ENCODE assay signal across 11 cellular contexts in the genomic region with DNA sequence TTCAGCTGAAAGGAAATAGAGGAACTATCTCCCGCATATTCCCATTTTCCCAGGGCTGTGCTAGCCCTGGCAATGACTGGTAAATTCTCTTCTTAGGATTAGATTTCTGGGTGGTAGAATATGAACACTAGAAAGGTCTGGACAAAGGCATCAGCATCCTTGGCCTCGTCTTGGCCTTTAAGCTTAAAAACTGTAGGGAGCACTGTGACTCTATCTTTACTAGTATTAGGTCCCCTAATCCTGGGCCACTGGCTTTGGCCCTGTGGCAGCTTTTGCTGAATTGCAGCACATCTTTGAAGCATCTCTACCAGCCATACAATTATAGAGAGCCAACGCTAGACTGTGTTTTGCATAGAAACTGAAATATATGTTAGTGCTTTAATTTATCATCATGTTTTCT. TPM values are rescaled to one million over a fixed set of nuclear protein-coding genes. Genes with fewer than 3 reads are reported as not detected.
DNase-seq lines count a peak whose midpoint lies in the region; ATAC-seq lines count a peak whose summit lies in the region.
"Had no signal": no experiment of that assay in that cellular context is flagged by ENCODE, and none has a peak within 500 bp of the region (broad histone marks: within the 10 kb centered on the region; RNA-seq: fewer than 3 reads in every experiment).

No MANE protein-coding gene starts in this region.

- H3K4me3 ChIP-seq in naive thymus-derived CD4-positive, alpha-beta T cell (ENCODE audit: low read length): no peak overlapping the region

- intact Hi-C loops in activated CD4-positive, alpha-beta T cell treated with anti-CD3 and anti-CD28 coated beads for 36 hours (cut with DNase I, micrococcal nuclease): loop anchor here in 1 of 2 experiments (2.0 kb wide), 1 partner anchor 730 kb away; no protein-coding TSS in a partner anchor
- intact Hi-C loops in activated CD4-positive, alpha-beta memory T cell treated with anti-CD3 and anti-CD28 coated beads for 36 hours (cut with micrococcal nuclease): loop anchor here (1.0 to 10.0 kb wide), 2 partner anchors 396 to 729 kb away; no protein-coding TSS in a partner anchor
- intact Hi-C loops in naive thymus-derived CD4-positive, alpha-beta T cell (cut with micrococcal nuclease): loop anchor here (1.0 to 10.0 kb wide), 8 partner anchors 162 to 836 kb away; a partner anchor contains a TSS

- peak; percentile 33 for DNase-seq in activated CD4-positive, alpha-beta T cell treated with anti-CD3 and anti-CD28 coated beads for 36 hours
- DNase-seq in activated CD4-positive, alpha-beta T cell treated with anti-CD3 and anti-CD28 coated beads for 1 hour: no peak
- peak; percentile 39 for DNase-seq in activated CD4-positive, alpha-beta memory T cell treated with anti-CD3 and anti-CD28 coated beads for 36 hours
- DNase-seq in naive thymus-derived CD4-positive, alpha-beta T cell: peak in 2 of 9 donors; percentile 23 to 25
- DNase-seq in stimulated activated CD8-positive, alpha-beta memory T cell treated with anti-CD3 and anti-CD28 coated beads, Interleukin-4, amount 100 ng/mL, for 48 hours: no peak
- DNase-seq in AG08395 (ENCODE audit: low spot score): no peak
- DNase-seq: NCI-H510A had no signal

- no peaks in the 10 kb centered on the region for H3K27me3 ChIP-seq in naive thymus-derived CD4-positive, alpha-beta T cell (ENCODE audit: control insufficient read depth in 2 of 2, insufficient read depth in 2 of 2, low read length in 2 of 2)

- H3K4me1 ChIP-seq in naive thymus-derived CD4-positive, alpha-beta T cell (ENCODE audit: control insufficient read depth in 2 of 2, insufficient read depth in 2 of 2, low read length in 2 of 2): peaks cover 0 to 14% of the 10 kb centered on the region in 2 donors

- H3K27ac Mint-ChIP-seq in activated CD4-positive, alpha-beta T cell treated with anti-CD3 and anti-CD28 coated beads for 36 hours: no peak overlapping the region
- no peak overlapping the region for H3K27ac Mint-ChIP-seq in activated CD4-positive, alpha-beta memory T cell treated with anti-CD3 and anti-CD28 coated beads for 36 hours
- H3K27ac Mint-ChIP-seq in naive thymus-derived CD4-positive, alpha-beta T cell: peak overlapping the region in 1 of 9 donors; percentile 37
- H3K27ac Mint-ChIP-seq: dendritic cell treated with granulocyte-macrophage colony-stimulating factor and Interleukin-4, amounts not matched to agents 40 ng/mL and 50 ng/mL, for 4 days had no signal

- H3K4me3 Mint-ChIP-seq in activated CD4-positive, alpha-beta T cell treated with anti-CD3 and anti-CD28 coated beads for 36 hours: no peak overlapping the region
- H3K4me3 Mint-ChIP-seq in activated CD4-positive, alpha-beta memory T cell treated with anti-CD3 and anti-CD28 coated beads for 36 hours: no peak overlapping the region
- H3K4me3 Mint-ChIP-seq in naive thymus-derived CD4-positive, alpha-beta T cell: peak overlapping the region in 2 of 10 donors; percentile 0 to 29
- H3K4me3 Mint-ChIP-seq: dendritic cell treated with granulocyte-macrophage colony-stimulating factor and Interleukin-4, amounts not matched to agents 40 ng/mL and 50 ng/mL, for 4 days had no signal

- H3K9me3 ChIP-seq in naive thymus-derived CD4-positive, alpha-beta T cell (ENCODE audit: control insufficient read depth in 2 of 3, low read length in 3 of 3): no peaks in the 10 kb centered on the region

- H3K27me3 Mint-ChIP-seq in activated CD4-positive, alpha-beta T cell treated with anti-CD3 and anti-CD28 coated beads for 36 hours: peaks cover 17% of the 10 kb centered on the region
- peaks cover 4% of the 10 kb centered on the region for H3K27me3 Mint-ChIP-seq in activated CD4-positive, alpha-beta memory T cell treated with anti-CD3 and anti-CD28 coated beads for 36 hours
- H3K27me3 Mint-ChIP-seq in naive thymus-derived CD4-positive, alpha-beta T cell: peaks cover 14 to 47% (median 25%) of the 10 kb centered on the region in 5 donors

- POLR2A ChIA-PET in activated CD4-positive, alpha-beta T cell treated with anti-CD3 and anti-CD28 coated beads for 36 hours (lab: Charles Lee): no interaction called here
- POLR2A ChIA-PET in activated CD4-positive, alpha-beta memory T cell treated with anti-CD3 and anti-CD28 coated beads for 36 hours (lab: Charles Lee): no interaction called here
- POLR2A ChIA-PET in naive thymus-derived CD4-positive, alpha-beta T cell (lab: Charles Lee): interaction anchor here (0.5 to 2.1 kb wide), 6 partner anchors 13 to 178 kb away, joined by 3 to 9 read pairs (median 4); a partner anchor contains a TSS

- no peaks in the 10 kb centered on the region for H3K36me3 Mint-ChIP-seq in activated CD4-positive, alpha-beta T cell treated with anti-CD3 and anti-CD28 coated beads for 36 hours (ENCODE audit: low read depth)
- H3K36me3 Mint-ChIP-seq in activated CD4-positive, alpha-beta memory T cell treated with anti-CD3 and anti-CD28 coated beads for 36 hours: no peaks in the 10 kb centered on the region
- H3K36me3 Mint-ChIP-seq in naive thymus-derived CD4-positive, alpha-beta T cell: peaks cover 0 to 3% (median 0%) of the 10 kb centered on the region in 5 donors

- CTCF ChIA-PET in activated CD4-positive, alpha-beta T cell treated with anti-CD3 and anti-CD28 coated beads for 36 hours (lab: Charles Lee): interaction anchor here (1.1 to 1.5 kb wide), 2 partner anchors 12 to 42 kb away, joined by 3 to 6 read pairs; no protein-coding TSS in a partner anchor
- CTCF ChIA-PET in activated CD4-positive, alpha-beta memory T cell treated with anti-CD3 and anti-CD28 coated beads for 36 hours (lab: Charles Lee): interaction anchor here (0.6 to 2.2 kb wide), 3 partner anchors 49 to 730 kb away, joined by 4 to 7 read pairs (median 5); a partner anchor contains a TSS
- CTCF ChIA-PET in naive thymus-derived CD4-positive, alpha-beta T cell (lab: Charles Lee): interaction anchor here (0.6 to 2.6 kb wide), 8 partner anchors 15 to 730 kb away, joined by 3 to 11 read pairs (median 3); no protein-coding TSS in a partner anchor

- no peaks in the 10 kb centered on the region for H3K36me3 ChIP-seq in naive thymus-derived CD4-positive, alpha-beta T cell (ENCODE audit: control insufficient read depth in 2 of 3, insufficient read depth in 3 of 3, low read length in 3 of 3)

- H3K4me1 Mint-ChIP-seq in activated CD4-positive, alpha-beta T cell treated with anti-CD3 and anti-CD28 coated beads for 36 hours: peaks cover 24% of the 10 kb centered on the region
- peaks cover 26% of the 10 kb centered on the region for H3K4me1 Mint-ChIP-seq in activated CD4-positive, alpha-beta memory T cell treated with anti-CD3 and anti-CD28 coated beads for 36 hours (ENCODE audit: low read depth)
- H3K4me1 Mint-ChIP-seq in naive thymus-derived CD4-positive, alpha-beta T cell: peaks cover 6 to 43% (median 18%) of the 10 kb centered on the region in 7 donors

- H3K9me3 Mint-ChIP-seq in activated CD4-positive, alpha-beta T cell treated with anti-CD3 and anti-CD28 coated beads for 36 hours (ENCODE audit: low read depth): no peaks in the 10 kb centered on the region
- H3K9me3 Mint-ChIP-seq in activated CD4-positive, alpha-beta memory T cell treated with anti-CD3 and anti-CD28 coated beads for 36 hours: no peaks in the 10 kb centered on the region
- no peaks in the 10 kb centered on the region for H3K9me3 Mint-ChIP-seq in naive thymus-derived CD4-positive, alpha-beta T cell
- H3K9me3 Mint-ChIP-seq: dendritic cell treated with granulocyte-macrophage colony-stimulating factor and Interleukin-4, amounts not matched to agents 40 ng/mL and 50 ng/mL, for 4 days had no signal

- ATAC-seq in activated CD4-positive, alpha-beta T cell treated with anti-CD3 and anti-CD28 coated beads for 36 hours: peak; percentile 68
- ATAC-seq in HG03432 (IDR thresholded peaks at IDR 0.05; ENCODE audit: unreplicated experiment) (peak; percentile 61), GM21526 (IDR thresholded peaks at IDR 0.05; ENCODE audit: low FRiP score, unreplicated experiment) (no peak)
- ATAC-seq in naive thymus-derived CD4-positive, alpha-beta T cell: peak; percentile 55

- H3K27ac ChIP-seq in naive thymus-derived CD4-positive, alpha-beta T cell (ENCODE audit: low read depth, low read length): no peak overlapping the region

RNA-seq across cellular contexts. Expression of a gene that starts 41.5 kb away (rescaled TPM):
- not detected for total RNA-seq in activated CD4-positive, alpha-beta T cell treated with anti-CD3 and anti-CD28 coated beads for 36 hours
- not detected for total RNA-seq in activated CD4-positive, alpha-beta memory T cell treated with anti-CD3 and anti-CD28 coated beads for 36 hours
- total RNA-seq in naive thymus-derived CD4-positive, alpha-beta T cell: not detected
- not detected for polyA plus RNA-seq in naive thymus-derived CD4-positive, alpha-beta T cell
- total RNA-seq: temporal lobe had no signal

RNA-seq across cellular contexts. Expression of a gene that starts 56.9 kb away (rescaled TPM):
- total RNA-seq in activated CD4-positive, alpha-beta T cell treated with anti-CD3 and anti-CD28 coated beads for 36 hours: 10 to 100 TPM; 53.8 to 77.1 TPM
- total RNA-seq in activated CD4-positive, alpha-beta memory T cell treated with anti-CD3 and anti-CD28 coated beads for 36 hours: 10 to 100 TPM; 84.6 to 91.4 TPM
- total RNA-seq in naive thymus-derived CD4-positive, alpha-beta T cell: 10 to 100 TPM; 33.9 to 83.7 (median 51.2) TPM
- polyA plus RNA-seq in naive thymus-derived CD4-positive, alpha-beta T cell: 10 to 100 TPM; 60.0 to 67.8 TPM

Comparison
In these comparisons a context has a peak if more than half of its experiments do, and no peak if none do; other contexts are left out.
1. DNase-seq: peak in activated CD4-positive, alpha-beta T cell treated with anti-CD3 and anti-CD28 coated beads for 36 hours (single experiment) and activated CD4-positive, alpha-beta memory T cell treated with anti-CD3 and anti-CD28 coated beads for 36 hours (single experiment); none in activated CD4-positive, alpha-beta T cell treated with anti-CD3 and anti-CD28 coated beads for 1 hour (single experiment), stimulated activated CD8-positive, alpha-beta memory T cell treated with anti-CD3 and anti-CD28 coated beads, Interleukin-4, amount 100 ng/mL, for 48 hours (single experiment) and AG08395 (single experiment).